Comparison of ENCODE assay signal across 21 cellular contexts in genomic region chr19:31838163-31838798, GRCh38.
A peak's percentile ranks its signal among the peaks of the same experiment; 100 is the strongest.
DNase-seq lines count a peak whose midpoint lies in the region; ATAC-seq and TF ChIP-seq lines count a peak whose summit lies in the region.
"Had no signal": no experiment of that assay in that cellular context is flagged by ENCODE, and none has a peak within 500 bp of the region (broad histone marks: within the 10 kb centered on the region; RNA-seq: fewer than 3 reads in every experiment).

No MANE protein-coding gene starts in this region.

- peak; percentile 84 for DNase-seq in DMS79 treated with DMSO at 0.1 percent for 48 hours (lab: John Stamatoyannopoulos, UW)
- DNase-seq in astrocyte of the hippocampus (ENCODE audit: low read depth, low spot score) = peak; percentile 78
- peak; percentile 62 for DNase-seq in mesenteric fat pad (ENCODE audit: low spot score)
- no peak for DNase-seq in progenitor cell of endocrine pancreas (ENCODE audit: low spot score, unreplicated experiment)
- DNase-seq in epidermal melanocyte (ENCODE audit: insufficient read length, low spot score) = no peak
- DNase-seq in HuH-7.5 (ENCODE audit: low spot score) = no peak
- no peak for DNase-seq in activated CD8-positive, alpha-beta memory T cell treated with anti-CD3 and anti-CD28 coated beads for 24 hours
- DNase-seq: activated CD4-positive, alpha-beta T cell treated with anti-CD3 and anti-CD28 coated beads for 1 hour; activated naive CD4-positive, alpha-beta T cell treated with Interleukin-2 at 50 U/mL for 16 hours; activated T-cell treated with anti-CD3 and anti-CD28 coated beads, Interleukin-2, amount 50 U/mL, for 24 hours; amniotic stem cell; dermis blood vessel endothelial cell; DMS 273 treated with DMSO at 0.1 percent for 48 hours; HCEC 1CT; NCI-H1930; NCI-H345; NCI-H82; SHP77; stimulated activated CD4-positive, alpha-beta T cell treated with anti-CD3 and anti-CD28 coated beads, Interleukin-15, amount 100 ng/mL, for 24 hours had no signal

- ATAC-seq in GM21447 (IDR thresholded peaks at IDR 0.05; ENCODE audit: unreplicated experiment) = no peak

- H3K27me3 Mint-ChIP-seq in progenitor cell of endocrine pancreas = peaks cover 6% of the 10 kb centered on the region
- H3K27me3 Mint-ChIP-seq: activated T-cell treated with anti-CD3 and anti-CD28 coated beads, Interleukin-2, amount 50 U/mL, for 24 hours had no signal

- TF ChIP-seq CTCF in progenitor cell of endocrine pancreas (IDR thresholded peaks at IDR 0.05; ENCODE audit: unreplicated experiment) = no peak

- H3K9me3 Mint-ChIP-seq in progenitor cell of endocrine pancreas (ENCODE audit: low read depth) = peaks cover 30% of the 10 kb centered on the region

- no peak overlapping the region for H3K4me3 Mint-ChIP-seq in progenitor cell of endocrine pancreas (ENCODE audit: low read depth)
- H3K4me3 Mint-ChIP-seq: activated T-cell treated with anti-CD3 and anti-CD28 coated beads, Interleukin-2, amount 50 U/mL, for 24 hours; CD14-positive monocyte had no signal

- peaks cover 3% of the 10 kb centered on the region for H3K4me1 Mint-ChIP-seq in progenitor cell of endocrine pancreas (ENCODE audit: low read depth)
- H3K4me1 Mint-ChIP-seq: CD14-positive monocyte had no signal

- H3K36me3 Mint-ChIP-seq in progenitor cell of endocrine pancreas (ENCODE audit: insufficient read depth) = peaks cover 2% of the 10 kb centered on the region
- H3K36me3 Mint-ChIP-seq: CD14-positive monocyte had no signal

- peak overlapping the region; percentile 17 for H3K27ac Mint-ChIP-seq in progenitor cell of endocrine pancreas
- H3K27ac Mint-ChIP-seq: activated T-cell treated with anti-CD3 and anti-CD28 coated beads, Interleukin-2, amount 50 U/mL, for 24 hours; CD14-positive monocyte had no signal

Comparison
In these comparisons a context has a peak if more than half of its experiments do, and no peak if none do; other contexts are left out.
1. DNase-seq: peak in DMS79 treated with DMSO at 0.1 percent for 48 hours (single experiment), astrocyte of the hippocampus (single experiment) and mesenteric fat pad (single experiment); none in progenitor cell of endocrine pancreas (single experiment), epidermal melanocyte (single experiment), HuH-7.5 (single experiment) and activated CD8-positive, alpha-beta memory T cell treated with anti-CD3 and anti-CD28 coated beads for 24 hours (single experiment).